Comparison of ENCODE assay signal across 2 cellular contexts in the genomic region with DNA sequence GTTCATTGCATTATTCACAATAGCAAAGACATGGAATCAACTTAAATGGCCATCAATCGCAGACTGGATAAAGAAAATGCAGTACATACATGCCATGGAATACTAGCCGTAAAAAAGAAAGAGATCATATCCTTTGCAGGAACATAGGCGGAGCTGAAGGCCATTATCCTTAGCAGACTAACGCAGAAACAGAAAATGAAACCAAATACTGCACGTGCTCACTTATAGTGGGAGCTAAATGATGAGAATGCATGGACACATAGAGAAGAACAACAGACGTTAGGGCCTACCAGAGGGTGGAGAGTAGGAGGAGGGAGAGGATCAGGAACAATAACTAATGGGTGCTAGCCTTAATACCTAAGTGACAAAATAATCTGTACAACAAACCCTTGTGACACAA.
TF ChIP-seq lines count a peak whose summit lies in the region.

No MANE protein-coding gene starts in this region.

TF ChIP-seq in liver, 16 proteins besides CTCF, POLR2A, EP300 and RAD21:
- TF ChIP-seq FOXA1 (IDR thresholded peaks at IDR 0.05) (no peak), RXRA (IDR thresholded peaks at IDR 0.05) (no peak), HNF4G (IDR thresholded peaks at IDR 0.05) (no peak)
- TF ChIP-seq, protein P1, sequence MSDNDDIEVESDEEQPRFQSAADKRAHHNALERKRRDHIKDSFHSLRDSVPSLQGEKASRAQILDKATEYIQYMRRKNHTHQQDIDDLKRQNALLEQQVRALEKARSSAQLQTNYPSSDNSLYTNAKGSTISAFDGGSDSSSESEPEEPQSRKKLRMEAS (IDR thresholded peaks at IDR 0.05), result peak; percentile 12
- TF ChIP-seq, protein P2, sequence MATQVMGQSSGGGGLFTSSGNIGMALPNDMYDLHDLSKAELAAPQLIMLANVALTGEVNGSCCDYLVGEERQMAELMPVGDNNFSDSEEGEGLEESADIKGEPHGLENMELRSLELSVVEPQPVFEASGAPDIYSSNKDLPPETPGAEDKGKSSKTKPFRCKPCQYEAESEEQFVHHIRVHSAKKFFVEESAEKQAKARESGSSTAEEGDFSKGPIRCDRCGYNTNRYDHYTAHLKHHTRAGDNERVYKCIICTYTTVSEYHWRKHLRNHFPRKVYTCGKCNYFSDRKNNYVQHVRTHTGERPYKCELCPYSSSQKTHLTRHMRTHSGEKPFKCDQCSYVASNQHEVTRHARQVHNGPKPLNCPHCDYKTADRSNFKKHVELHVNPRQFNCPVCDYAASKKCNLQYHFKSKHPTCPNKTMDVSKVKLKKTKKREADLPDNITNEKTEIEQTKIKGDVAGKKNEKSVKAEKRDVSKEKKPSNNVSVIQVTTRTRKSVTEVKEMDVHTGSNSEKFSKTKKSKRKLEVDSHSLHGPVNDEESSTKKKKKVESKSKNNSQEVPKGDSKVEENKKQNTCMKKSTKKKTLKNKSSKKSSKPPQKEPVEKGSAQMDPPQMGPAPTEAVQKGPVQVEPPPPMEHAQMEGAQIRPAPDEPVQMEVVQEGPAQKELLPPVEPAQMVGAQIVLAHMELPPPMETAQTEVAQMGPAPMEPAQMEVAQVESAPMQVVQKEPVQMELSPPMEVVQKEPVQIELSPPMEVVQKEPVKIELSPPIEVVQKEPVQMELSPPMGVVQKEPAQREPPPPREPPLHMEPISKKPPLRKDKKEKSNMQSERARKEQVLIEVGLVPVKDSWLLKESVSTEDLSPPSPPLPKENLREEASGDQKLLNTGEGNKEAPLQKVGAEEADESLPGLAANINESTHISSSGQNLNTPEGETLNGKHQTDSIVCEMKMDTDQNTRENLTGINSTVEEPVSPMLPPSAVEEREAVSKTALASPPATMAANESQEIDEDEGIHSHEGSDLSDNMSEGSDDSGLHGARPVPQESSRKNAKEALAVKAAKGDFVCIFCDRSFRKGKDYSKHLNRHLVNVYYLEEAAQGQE (IDR thresholded peaks at IDR 0.05), result no peak

TF ChIP-seq in HepG2, 621 proteins besides CTCF, POLR2A, EP300 and RAD21 (continued from another document):
- TF ChIP-seq ZNF709 (CRISPR knock-in tag; IDR thresholded peaks at IDR 0.05), result no peak
- TF ChIP-seq RELA (CRISPR knock-in tag; IDR thresholded peaks at IDR 0.05), result no peak
- TF ChIP-seq, protein P3, sequence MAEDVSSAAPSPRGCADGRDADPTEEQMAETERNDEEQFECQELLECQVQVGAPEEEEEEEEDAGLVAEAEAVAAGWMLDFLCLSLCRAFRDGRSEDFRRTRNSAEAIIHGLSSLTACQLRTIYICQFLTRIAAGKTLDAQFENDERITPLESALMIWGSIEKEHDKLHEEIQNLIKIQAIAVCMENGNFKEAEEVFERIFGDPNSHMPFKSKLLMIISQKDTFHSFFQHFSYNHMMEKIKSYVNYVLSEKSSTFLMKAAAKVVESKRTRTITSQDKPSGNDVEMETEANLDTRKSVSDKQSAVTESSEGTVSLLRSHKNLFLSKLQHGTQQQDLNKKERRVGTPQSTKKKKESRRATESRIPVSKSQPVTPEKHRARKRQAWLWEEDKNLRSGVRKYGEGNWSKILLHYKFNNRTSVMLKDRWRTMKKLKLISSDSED (CRISPR knock-in tag; IDR thresholded peaks at IDR 0.05), result no peak
